26 cellular contexts compared by ENCODE assay signal in the genomic region with DNA sequence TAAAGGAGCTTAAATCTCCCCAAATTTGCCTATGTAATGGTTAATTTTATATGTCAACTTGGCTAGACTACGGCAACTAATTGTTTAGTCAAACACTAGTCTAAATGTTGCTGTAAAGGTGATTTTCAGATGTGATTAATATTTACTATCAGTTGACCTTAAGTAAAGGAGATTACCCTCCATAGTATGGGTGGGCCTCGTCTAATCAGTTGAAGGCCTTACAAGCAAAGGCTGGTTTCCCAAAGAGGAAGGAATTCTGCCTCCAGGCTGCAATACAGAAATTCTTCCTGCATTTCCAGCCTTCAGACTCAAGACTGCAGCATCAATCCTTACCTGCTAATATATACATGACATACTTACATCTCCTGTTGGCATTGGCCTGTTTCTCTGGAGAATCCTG. TPM values are rescaled to one million over a fixed set of nuclear protein-coding genes. Genes with fewer than 3 reads are reported as not detected.
"Had no signal": no experiment of that assay in that cellular context is flagged by ENCODE, and none has a peak within 500 bp of the region (broad histone marks: within the 10 kb centered on the region; RNA-seq: fewer than 3 reads in every experiment).

No MANE protein-coding gene starts in this region.

- H3K27me3 ChIP-seq: dorsolateral prefrontal cortex, esophagus muscularis mucosa, foreskin keratinocyte, gastroesophageal sphincter, heart left ventricle, hepatocyte had no signal

- H3K27ac ChIP-seq: coronary artery, dorsolateral prefrontal cortex, esophagus muscularis mucosa, foreskin keratinocyte, gastroesophageal sphincter, heart left ventricle, hepatocyte, left ventricle myocardium inferior, lower lobe of right lung had no signal

- H3K4me2 ChIP-seq: hepatocyte had no signal

- H2AFZ ChIP-seq: hepatocyte had no signal

- H3K27me3 Mint-ChIP-seq: effector memory CD8-positive, alpha-beta T cell had no signal

- DNase-seq: dermis blood vessel endothelial cell; dorsolateral prefrontal cortex; effector CD4-positive, alpha-beta T cell; effector memory CD8-positive, alpha-beta T cell; foreskin keratinocyte; heart left ventricle; hypothalamus; immature natural killer cell; islet precursor cell; kidney; kidney glomerular epithelial cell; left colon; left ventricle myocardium inferior; lower lobe of right lung; mesenchymal stem cell; mucosa of descending colon; naive B cell had no signal

- H3K9me3 ChIP-seq: esophagus muscularis mucosa, gastroesophageal sphincter, heart left ventricle, left ventricle myocardium inferior, lower lobe of right lung, mucosa of descending colon had no signal

- H3K4me3 Mint-ChIP-seq: effector memory CD8-positive, alpha-beta T cell; immature natural killer cell; mesothelial cell of epicardium; naive B cell had no signal

- ATAC-seq: effector memory CD8-positive, alpha-beta T cell; foreskin keratinocyte; gastroesophageal sphincter; heart left ventricle; left colon; left lobe of liver; lower lobe of right lung; mucosa of descending colon had no signal

- H3K36me3 ChIP-seq: esophagus muscularis mucosa, gastroesophageal sphincter, heart left ventricle, left ventricle myocardium inferior, lower lobe of right lung had no signal

- H3K79me2 ChIP-seq: hepatocyte had no signal

- H3K9me3 Mint-ChIP-seq: effector memory CD8-positive, alpha-beta T cell; immature natural killer cell; mesothelial cell of epicardium had no signal

- H3K36me3 Mint-ChIP-seq: immature natural killer cell, naive B cell had no signal

- FAIRE-seq: colon, endothelial cell of umbilical vein, frontal cortex, kidney had no signal

- H3K4me1 Mint-ChIP-seq: immature natural killer cell had no signal

- H3K4me3 ChIP-seq: coronary artery, dorsolateral prefrontal cortex, esophagus muscularis mucosa, gastroesophageal sphincter, heart left ventricle, hepatocyte, left ventricle myocardium inferior, lower lobe of right lung, mucosa of descending colon had no signal

- H3K27ac Mint-ChIP-seq: effector memory CD8-positive, alpha-beta T cell; immature natural killer cell; mesothelial cell of epicardium; naive B cell had no signal

- H3K4me1 ChIP-seq: foreskin keratinocyte, lower lobe of right lung had no signal

RNA-seq across cellular contexts. Expression of a gene that starts 23.6 kb away (rescaled TPM):
- total RNA-seq: left ventricle myocardium inferior had no signal
